30 cellular contexts compared by ENCODE assay signal in genomic region chr1:63101336-63101735, GRCh38.
"Had no signal": no experiment of that assay in that cellular context is flagged by ENCODE, and none has a peak within 500 bp of the region (broad histone marks: within the 10 kb centered on the region; RNA-seq: fewer than 3 reads in every experiment).

No MANE protein-coding gene starts in this region.

- H3K36me3 ChIP-seq: adrenal gland, brain microvascular endothelial cell, breast epithelium had no signal

- H3K4me3 ChIP-seq: adrenal gland, body of pancreas, breast epithelium had no signal

- H3K27me3 ChIP-seq: body of pancreas, brain microvascular endothelial cell, breast epithelium had no signal

- DNase-seq: activated B cell treated with CpG ODN at 0.5 μM for 24 hours; activated CD4-positive, alpha-beta memory T cell treated with anti-CD3 and anti-CD28 coated beads, Interleukin-2, amount 10 ng/mL, durations not matched to agents 7 days and 5 days; activated CD4-positive, alpha-beta T cell treated with anti-CD3 and anti-CD28 coated beads for 36 hours; activated CD4-positive, alpha-beta T cell treated with anti-CD3 and anti-CD28 coated beads for 48 hours; activated CD4-positive, alpha-beta T cell treated with anti-CD3 and anti-CD28 coated beads, Interleukin-2, amount 10 ng/mL, durations not matched to agents 7 days and 5 days; activated CD4-positive, alpha-beta T cell treated with anti-CD3 and anti-CD28 coated beads, Interleukin-2, amount 50 U/mL, for 48 hours; activated CD4-positive, CD25-positive, alpha-beta regulatory T cell treated with anti-CD3 and anti-CD28 coated beads, Interleukin-2, amount 50 U/mL, for 72 hours; activated CD8-positive, alpha-beta memory T cell treated with anti-CD3 and anti-CD28 coated beads for 24 hours; activated CD8-positive, alpha-beta memory T cell treated with anti-CD3 and anti-CD28 coated beads, Interleukin-2, amount 10 ng/mL, durations not matched to agents 7 days and 5 days; activated CD8-positive, alpha-beta T cell treated with anti-CD3 and anti-CD28 coated beads, Interleukin-2, amount 10 ng/mL, durations not matched to agents 7 days and 5 days; activated effector memory CD4-positive, alpha-beta T cell treated with anti-CD3 and anti-CD28 coated beads, Interleukin-2, amount 50 U/mL, for 16 hours; activated gamma-delta T cell treated with Interleukin-2 at 50 U/mL for 16 hours; activated naive CD4-positive, alpha-beta T cell; activated naive CD4-positive, alpha-beta T cell treated with anti-CD3 and anti-CD28 coated beads for 36 hours; activated naive CD4-positive, alpha-beta T cell treated with anti-CD3 and anti-CD28 coated beads, Interleukin-2, amount 50 U/mL, for 16 hours; activated naive CD8-positive, alpha-beta T cell treated with anti-CD3 and anti-CD28 coated beads for 36 hours; activated T-cell treated with anti-CD3 and anti-CD28 coated beads for 4 hours; activated T-cell treated with anti-CD3 and anti-CD28 coated beads, Interleukin-2, amount 50 U/mL, for 1 hour; activated T-cell treated with anti-CD3 and anti-CD28 coated beads, Interleukin-2, amount 50 U/mL, for 4 hours; activated T-cell treated with anti-CD3 and anti-CD28 coated beads, Interleukin-2, amount 50 U/mL, for 72 hours; adrenal gland; amniotic stem cell; aorta; body of pancreas; brain microvascular endothelial cell; central memory CD4-positive, alpha-beta T cell; T-helper 1 cell; T-helper 2 cell; T-helper 9 cell had no signal

- H3K27ac ChIP-seq: adrenal gland, body of pancreas, brain microvascular endothelial cell, breast epithelium had no signal

- H3K9me3 ChIP-seq: adrenal gland, body of pancreas, breast epithelium had no signal
